Comparison of ENCODE assay signal across 8 cellular contexts in the genomic region with DNA sequence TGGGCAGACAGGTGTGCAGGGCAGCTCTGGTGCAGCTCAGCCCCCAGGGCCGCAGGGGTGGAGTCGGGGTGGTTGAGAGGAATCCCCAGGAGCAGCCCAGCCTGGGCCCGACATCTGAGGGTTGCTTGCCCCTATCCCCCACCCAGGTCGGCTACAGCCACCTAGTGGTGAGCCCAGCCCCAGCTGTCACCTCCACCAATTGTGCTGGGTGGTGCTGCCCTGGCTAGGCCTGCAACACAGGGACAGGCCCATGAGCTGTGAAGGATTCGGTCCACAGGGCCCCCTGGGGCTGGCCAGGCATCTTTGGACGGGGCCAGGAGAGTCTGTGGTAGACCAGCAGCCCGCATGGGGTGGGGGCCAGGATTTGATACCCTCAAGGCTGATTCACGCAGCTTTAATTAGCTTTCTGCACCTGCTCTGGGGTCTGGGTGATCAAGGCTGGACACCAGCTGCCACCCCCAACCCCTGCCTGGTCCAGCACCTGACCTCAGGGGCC. TPM values are rescaled to one million over a fixed set of nuclear protein-coding genes. Genes with fewer than 3 reads are reported as not detected.
DNase-seq lines count a peak whose midpoint lies in the region; ATAC-seq and TF ChIP-seq lines count a peak whose summit lies in the region.

No MANE protein-coding gene starts in this region.

- no peaks in the 10 kb centered on the region for H3K36me3 ChIP-seq in adipocyte (ENCODE audit: control insufficient read depth, insufficient read depth, low read length, severe bottlenecking)

- peak; percentile 53 for ATAC-seq in HG03103 (IDR thresholded peaks at IDR 0.05; ENCODE audit: low read depth, unreplicated experiment)
- no peak for ATAC-seq in HG02852 (IDR thresholded peaks at IDR 0.05; ENCODE audit: unreplicated experiment)

- DNase-seq in GM03348 (ENCODE audit: low spot score) (peak; percentile 34), RWPE1 (ENCODE audit: low spot score) (peak; percentile 42), adipocyte (ENCODE audit: low read depth) (peak; percentile 6), iPS-NIHi7 (ENCODE audit: extremely low spot score) (peak; percentile 98), mucosa of gallbladder (ENCODE audit: low spot score) (no peak)
- DNase-seq in stimulated activated CD8-positive, alpha-beta memory T cell treated with anti-CD3 and anti-CD28 coated beads, Interleukin-4, amount 100 ng/mL, for 24 hours (ENCODE audit: low read depth) = peak; percentile 36

- TF ChIP-seq CTCF in RWPE1 (conservative IDR thresholded peaks at IDR 0.05; ENCODE audit: low read depth) = peak; percentile 26; the same call in 1 of the 2 replicates

- no peak overlapping the region for H3K9ac ChIP-seq in adipocyte (ENCODE audit: low read length)

- H3K27me3 ChIP-seq in adipocyte (replicated peaks; ENCODE audit: control insufficient read depth, insufficient read depth, low read length) = peaks cover 24% of the 10 kb centered on the region

- peaks cover 4% of the 10 kb centered on the region for H3K4me1 ChIP-seq in adipocyte (ENCODE audit: control insufficient read depth, insufficient read depth, low read length)

- H3K27ac ChIP-seq in RWPE1 = peak overlapping the region; percentile 50

- CTCF ChIA-PET in RWPE1 (lab: Yijun Ruan, JAX) = interaction anchor here (0.7 to 1.6 kb wide), 3 partner anchors 11 to 786 kb away, joined by 3 to 4 read pairs (median 3); no protein-coding TSS in a partner anchor

- H3K4me3 ChIP-seq in adipocyte (ENCODE audit: low read length) = no peak overlapping the region

- no peaks in the 10 kb centered on the region for H3K9me3 ChIP-seq in adipocyte (ENCODE audit: control insufficient read depth, low read length)

- POLR2A ChIA-PET in RWPE1 (lab: Yijun Ruan, JAX; ENCODE audit: low non-redundant PET) = no interaction called here

RNA-seq across cellular contexts. Expression of a gene that starts 29.5 kb away (rescaled TPM):
- 2.0 TPM for total RNA-seq in mucosa of gallbladder
